ENCODE assay signal across 8 cellular contexts in genomic region chr1:53220171-53220961, GRCh38. TPM values are rescaled to one million over a fixed set of nuclear protein-coding genes. Genes with fewer than 3 reads are reported as not detected.
A peak's percentile ranks its signal among the peaks of the same experiment; 100 is the strongest.
DNase-seq lines count a peak whose midpoint lies in the region; ATAC-seq, FAIRE-seq and TF ChIP-seq lines count a peak whose summit lies in the region.

Gene CZIB (minus strand): TSS chr1:53220634. CDS start chr1:53220575, 59 bp downstream.

- peaks cover 14% of the 10 kb centered on the region for H3K4me1 ChIP-seq in psoas muscle

- no peaks in the 10 kb centered on the region for H3K36me3 Mint-ChIP-seq in T-helper 17 cell (ENCODE audit: low read depth)

- peak; percentile 91 for ATAC-seq in HG02884 (IDR thresholded peaks at IDR 0.05; ENCODE audit: unreplicated experiment)
- peak; percentile 94 for ATAC-seq in T-helper 17 cell
- peak; percentile 98 for ATAC-seq in left ventricle myocardium superior
- ATAC-seq in psoas muscle = peak; percentile 98 to 99 (median 98)

- intact Hi-C loops in left ventricle myocardium superior (cut with micrococcal nuclease) (no loop called here), psoas muscle (cut with DNase I) (loop anchor here (2.0 kb wide), 1 partner anchor 18 kb away; the partner anchor contains the start of gene MAGOH (in 2 of the 2))

- in situ Hi-C loops in GM13977 (cut with MboI; ENCODE audit: low pct_unique_long_range_greater_than_20kb, low sequenced_read_pairs, unreplicated experiment) = no loop called here

- H3K9me3 ChIP-seq in T-helper 17 cell (ENCODE audit: control insufficient read depth, low read length, poor library complexity, severe bottlenecking) = no peaks in the 10 kb centered on the region
- H3K9me3 ChIP-seq in psoas muscle = no peaks in the 10 kb centered on the region

- no peaks in the 10 kb centered on the region for H3K27me3 Mint-ChIP-seq in T-helper 17 cell

- peak within 1 kb of the TSS; percentile 90 for H3K4me3 ChIP-seq in psoas muscle

- H3K36me3 ChIP-seq in psoas muscle (ENCODE audit: insufficient read depth in 1 of 2, low read depth in 1 of 2) = peaks cover 0 to 33% of the 10 kb centered on the region in 2 donors

- WGBS in psoas muscle, 3 donors = 0 to 1% (median 0%) methylated on average over 54 to 61 of the region's 61 CpGs

- TF ChIP-seq CTCF in GM13977 (IDR thresholded peaks at IDR 0.05; ENCODE audit: extremely low read depth, insufficient read depth, missing control alignments) = no peak
- TF ChIP-seq CTCF in psoas muscle (IDR thresholded peaks at IDR 0.05) = no peak

- peak; percentile 92 for DNase-seq in GM13977 (ENCODE audit: low spot score)
- DNase-seq in NCI-H1694 (lab: John Stamatoyannopoulos, UW) = peak; percentile 88
- DNase-seq in T-helper 17 cell = peak; percentile 81 to 91 (median 87)
- DNase-seq in left ventricle myocardium superior = peak; percentile 99
- peak; percentile 97 to 98 for DNase-seq in psoas muscle
- DNase-seq in urothelium cell line (ENCODE audit: low spot score) = peak; percentile 95

- peak; percentile 79 for FAIRE-seq in urothelium cell line (lab: Jason Lieb, UNC)

- peak within 1 kb of the TSS; percentile 92 for H3K27ac Mint-ChIP-seq in T-helper 17 cell

- H3K27ac ChIP-seq in angular gyrus (ENCODE audit: low read depth, low read length) (peak within 1 kb of the TSS; percentile 97), psoas muscle (peak within 1 kb of the TSS; percentile 98)

- peak within 1 kb of the TSS; percentile 85 for H3K4me3 Mint-ChIP-seq in T-helper 17 cell

- no peaks in the 10 kb centered on the region for H3K27me3 ChIP-seq in psoas muscle (ENCODE audit: insufficient read depth in 3 of 3, low read length in 2 of 3)

- peaks cover 15% of the 10 kb centered on the region for H3K4me1 Mint-ChIP-seq in T-helper 17 cell

RNA-seq across cellular contexts. Expression of gene CZIB, which starts in this region (rescaled TPM):
- total RNA-seq in T-helper 17 cell = 10 to 100 TPM; 28.7 to 38.6 TPM
- 56.4 TPM for total RNA-seq in left ventricle myocardium superior
- 10 to 100 TPM; 50.0 to 57.3 (median 54.2) TPM for total RNA-seq in psoas muscle
- polyA plus RNA-seq in psoas muscle = 10 to 100 TPM; 47.8 to 70.9 (median 49.3) TPM

Comparison
In these comparisons a context has a peak if more than half of its experiments do, and no peak if none do; other contexts are left out.
1. Peak in every context shown above with its lines: DNase-seq, ATAC-seq, H3K4me3 ChIP-seq and H3K27ac ChIP-seq.